ENCODE assay signal across 8 cellular contexts in the genomic region with DNA sequence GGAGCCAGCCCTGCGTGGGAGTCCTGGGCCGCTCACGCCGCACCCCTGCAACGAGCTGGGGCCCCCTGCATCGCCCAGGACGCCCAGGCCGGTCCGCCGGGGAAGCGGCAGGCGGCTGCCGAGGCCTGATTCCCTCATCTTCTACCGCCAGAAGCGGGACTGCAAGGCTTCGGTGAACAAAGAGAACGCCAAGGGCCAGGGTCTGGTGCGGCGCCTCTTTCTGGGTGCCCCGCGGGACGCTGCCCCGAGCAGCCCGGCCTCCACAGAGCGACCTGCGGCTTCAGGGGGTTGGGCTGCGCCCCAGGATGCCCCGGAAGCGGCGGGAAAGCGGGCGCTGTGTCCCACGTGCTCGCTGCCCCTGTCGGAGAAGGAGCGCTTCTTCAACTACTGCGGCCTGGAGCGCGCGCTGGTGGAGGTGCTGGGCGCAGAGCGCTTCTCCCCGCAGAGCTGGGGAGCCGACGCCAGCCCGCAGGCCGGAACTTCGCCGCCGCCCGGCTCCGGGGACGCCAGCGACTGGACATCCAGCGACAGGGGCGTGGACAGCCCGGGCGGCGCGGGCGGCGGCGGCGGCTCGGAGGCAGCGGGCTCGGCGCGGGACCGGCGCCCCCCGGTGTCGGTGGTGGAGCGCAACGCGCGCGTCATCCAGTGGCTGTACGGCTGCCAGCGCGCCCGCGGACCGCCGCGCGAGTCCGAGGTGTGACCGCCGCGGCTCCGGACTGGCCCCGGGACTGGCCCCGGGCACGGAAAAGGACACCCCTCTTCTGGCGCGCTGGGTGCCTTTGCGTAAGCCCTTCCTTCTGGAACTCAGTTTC. TPM values are rescaled to one million over a fixed set of nuclear protein-coding genes. Genes with fewer than 3 reads are reported as not detected.
DNase-seq lines count a peak whose midpoint lies in the region; ATAC-seq, FAIRE-seq and TF ChIP-seq lines count a peak whose summit lies in the region.

No MANE protein-coding gene starts in this region.

- no TSS peak for BruUV-seq in HepG2 (replicated peaks; lab: Mats Ljungman, UMichigan)

- H3K27me3 ChIP-seq in HepG2 (ENCODE audit: control insufficient read depth in 1 of 2, insufficient read depth in 2 of 2, low read length in 2 of 2) = peaks cover 12 to 68% of the 10 kb centered on the region in 2 experiments; a peak in 4 of 5 replicates

- peak; percentile 33 for TF ChIP-seq CTCF in C4-2B (conservative IDR thresholded peaks at IDR 0.05)
- peak; percentile 63 for TF ChIP-seq CTCF in VCaP (conservative IDR thresholded peaks at IDR 0.05)
- TF ChIP-seq CTCF in HepG2 (CRISPR knock-in tag; IDR thresholded peaks at IDR 0.05) = peak; percentile 43; the same call in 1 of the 2 replicates

- H3K4me3 ChIP-seq in HepG2 (replicated peaks in 1 of 3; ENCODE audit: insufficient read depth in 1 of 3, low read depth in 2 of 3, low read length in 3 of 3) = peak overlapping the region; percentile 42 to 76 (median 47); a peak in 5 of 6 replicates

- WGBS in HepG2 (ENCODE audit: low lambda C conversion rate) = 31% methylated on average over 8 of the region's 98 CpGs

- in situ Hi-C loops in HepG2 (cut with HindIII; ENCODE audit: extremely low pct_ligation_motif_present, low pct_unique_long_range_greater_than_20kb) = loop anchor here (10.0 kb wide), 1 partner anchor 267 kb away; no protein-coding TSS in a partner anchor

- no peak for FAIRE-seq in HepG2 (lab: Jason Lieb, UNC)

- TF ChIP-seq EP300 in HepG2 (IDR thresholded peaks at IDR 0.05; ENCODE audit: low read depth in 2 of 2, low read length in 2 of 2) = no peak
- no peak for TF ChIP-seq EP300 in HepG2 (CRISPR knock-in tag; IDR thresholded peaks at IDR 0.05; ENCODE audit: borderline replicate concordance)

- CTCF ChIA-PET in HepG2 (lab: Yijun Ruan, JAX; ENCODE audit: low intra/inter-chr PET ratio, low total read pairs) = no interaction called here

- intact Hi-C loops in HepG2 (cut with micrococcal nuclease; ENCODE audit: unreplicated experiment) = loop anchor here (5.0 kb wide), 2 partner anchors 49 to 124 kb away; partner anchors contain the start of gene PDIK1L

- DNase-seq in HuH-7 (ENCODE audit: low spot score) (peak; percentile 64), dermis blood vessel endothelial cell (peak; percentile 59), HepG2 (ENCODE audit: low spot score) (no peak)
- DNase-seq in stimulated activated CD4-positive, alpha-beta T cell treated with anti-CD3 and anti-CD28 coated beads, Interleukin-4, amount 100 ng/mL, for 24 hours = peak; percentile 43

- no peaks in the 10 kb centered on the region for H3K79me2 ChIP-seq in HepG2 (ENCODE audit: insufficient read depth, low read length)

- peaks cover 43% of the 10 kb centered on the region for H3K4me1 ChIP-seq in HepG2 (ENCODE audit: insufficient read depth, low read length)

- no peak for TF ChIP-seq POLR2A in HepG2 (IDR thresholded peaks at IDR 0.05; ENCODE audit: insufficient read depth in 1 of 2, low read depth in 2 of 2, low read length in 2 of 2)

- no peak overlapping the region for H2AFZ ChIP-seq in HepG2 (ENCODE audit: low read length)

- peak overlapping the region; percentile 78 for H3K4me2 ChIP-seq in HepG2 (ENCODE audit: low read depth, low read length)

- 0 out of 2 replicates have a peak, but pooled peaks have one; percentile 34 for TF ChIP-seq RAD21 in HepG2 (CRISPR knock-in tag; IDR thresholded peaks at IDR 0.05)

- no peaks in the 10 kb centered on the region for H4K20me1 ChIP-seq in HepG2 (ENCODE audit: insufficient read depth, low read length)

- H3K36me3 ChIP-seq in HepG2 (replicated peaks in 1 of 2; ENCODE audit: control insufficient read depth in 1 of 2, insufficient read depth in 2 of 2, low read length in 2 of 2) = no peaks in the 10 kb centered on the region

- H3K27ac ChIP-seq in C4-2B (no peak overlapping the region), VCaP (peak overlapping the region; percentile 71), HepG2 (ENCODE audit: extremely low read length, insufficient read depth, low read length) (no peak overlapping the region)

- ATAC-seq in HepG2 (peak; percentile 66), GM18868 (IDR thresholded peaks at IDR 0.05; ENCODE audit: unreplicated experiment) (no peak), HG03159 (IDR thresholded peaks at IDR 0.05; ENCODE audit: unreplicated experiment) (no peak)

- H3K9me3 ChIP-seq in HepG2 (ENCODE audit: low read length) = no peaks in the 10 kb centered on the region

- POLR2A ChIA-PET in HepG2 (lab: Yijun Ruan, JAX) = no interaction called here

- H3K9ac ChIP-seq in HepG2 (ENCODE audit: insufficient read depth, low read depth, low read length) = peak overlapping the region; percentile 15; the same call in 1 of the 2 replicates

RNA-seq across cellular contexts. Expression of gene FAM110D, which starts 2.7 kb away (rescaled TPM):
- total RNA-seq in dermis blood vessel endothelial cell (11.6 and 12.9 TPM in 2 replicates), HepG2 (2016; rRNA removed; fragmentation: Illumina TruSeq; extraction: Trizol) (not detected in 2 replicates)
- total RNA-seq in HepG2 (2016; cell fraction: cytosol; rRNA removed; fragmentation: Illumina TruSeq; extraction: Trizol; ENCODE audit: low read depth) = not detected in 2 replicates
- total RNA-seq in HepG2 (2016; cell fraction: insoluble cytoplasmic fraction; rRNA removed; fragmentation: Illumina TruSeq; extraction: Trizol) = not detected in 2 replicates
- not detected in 2 replicates for total RNA-seq in HepG2 (2016; cell fraction: membrane; rRNA removed; fragmentation: Illumina TruSeq; extraction: Trizol)
- total RNA-seq in HepG2 (2016; cell fraction: nucleus; rRNA removed; fragmentation: Illumina TruSeq; extraction: Trizol) = not detected in 2 replicates
- not detected in 2 replicates for polyA plus RNA-seq in HepG2 (2011; rRNA removed)
- polyA plus RNA-seq in HepG2 (2011; cell fraction: cytosol; rRNA removed) = not detected in 2 replicates
- not detected in 2 replicates for polyA plus RNA-seq in HepG2 (2011; cell fraction: nucleus; rRNA removed)
- not detected in 2 replicates for polyA plus RNA-seq in HepG2 (2012)
- polyA plus RNA-seq in HepG2 (2016; cell fraction: cytosol; fragmentation: Illumina TruSeq; extraction: Trizol; ENCODE audit: low read depth) = not detected in 2 replicates
- polyA plus RNA-seq in HepG2 (2016; cell fraction: insoluble cytoplasmic fraction; fragmentation: Illumina TruSeq; extraction: Trizol; ENCODE audit: low read depth) = not detected in 2 replicates
- not detected in 2 replicates for polyA plus RNA-seq in HepG2 (2016; cell fraction: membrane; fragmentation: Illumina TruSeq; extraction: Trizol; ENCODE audit: low read depth)
- polyA plus RNA-seq in HepG2 (2016; cell fraction: nucleus; fragmentation: Illumina TruSeq; extraction: Trizol; ENCODE audit: insufficient read depth, low read depth) = not detected in 2 replicates
- polyA minus RNA-seq in HepG2 (2011; rRNA and poly(A)+ RNA removed; ENCODE audit: low replicate concordance) = 0.07 TPM in 1 of 2 replicates, not detected in the other
- not detected in 2 replicates for polyA minus RNA-seq in HepG2 (2011; cell fraction: cytosol; rRNA and poly(A)+ RNA removed)
- polyA minus RNA-seq in HepG2 (2011; cell fraction: nucleus; rRNA and poly(A)+ RNA removed) = 0.13 and 0.25 TPM in 2 replicates

RNA-seq across cellular contexts. Expression of gene C1orf232, which starts 7.1 kb away (rescaled TPM):
- total RNA-seq in dermis blood vessel endothelial cell (not detected in 2 replicates), HepG2 (2016; rRNA removed; fragmentation: Illumina TruSeq; extraction: Trizol) (not detected in 2 replicates)
- not detected in 2 replicates for total RNA-seq in HepG2 (2016; cell fraction: cytosol; rRNA removed; fragmentation: Illumina TruSeq; extraction: Trizol; ENCODE audit: low read depth)
- total RNA-seq in HepG2 (2016; cell fraction: insoluble cytoplasmic fraction; rRNA removed; fragmentation: Illumina TruSeq; extraction: Trizol) = not detected in 2 replicates
- not detected in 2 replicates for total RNA-seq in HepG2 (2016; cell fraction: membrane; rRNA removed; fragmentation: Illumina TruSeq; extraction: Trizol)
- total RNA-seq in HepG2 (2016; cell fraction: nucleus; rRNA removed; fragmentation: Illumina TruSeq; extraction: Trizol) = not detected in 2 replicates
- polyA plus RNA-seq in HepG2 (2011; rRNA removed) = not detected in 2 replicates
- not detected in 2 replicates for polyA plus RNA-seq in HepG2 (2011; cell fraction: cytosol; rRNA removed)
- polyA plus RNA-seq in HepG2 (2011; cell fraction: nucleus; rRNA removed) = not detected in 2 replicates
- not detected in 2 replicates for polyA plus RNA-seq in HepG2 (2012)
- polyA plus RNA-seq in HepG2 (2016; cell fraction: cytosol; fragmentation: Illumina TruSeq; extraction: Trizol; ENCODE audit: low read depth) = not detected in 2 replicates
- polyA plus RNA-seq in HepG2 (2016; cell fraction: insoluble cytoplasmic fraction; fragmentation: Illumina TruSeq; extraction: Trizol; ENCODE audit: low read depth) = not detected in 2 replicates
- polyA plus RNA-seq in HepG2 (2016; cell fraction: membrane; fragmentation: Illumina TruSeq; extraction: Trizol; ENCODE audit: low read depth) = not detected in 2 replicates
- polyA plus RNA-seq in HepG2 (2016; cell fraction: nucleus; fragmentation: Illumina TruSeq; extraction: Trizol; ENCODE audit: insufficient read depth, low read depth) = not detected in 2 replicates
- not detected in 2 replicates for polyA minus RNA-seq in HepG2 (2011; rRNA and poly(A)+ RNA removed; ENCODE audit: low replicate concordance)
- polyA minus RNA-seq in HepG2 (2011; cell fraction: cytosol; rRNA and poly(A)+ RNA removed) = not detected in 2 replicates
- polyA minus RNA-seq in HepG2 (2011; cell fraction: nucleus; rRNA and poly(A)+ RNA removed) = not detected in 2 replicates

RNA-seq across cellular contexts. Expression of gene ZNF593, which starts 8.1 kb away (rescaled TPM):
- 8.0 and 25.0 TPM in 2 replicates for total RNA-seq in dermis blood vessel endothelial cell
- total RNA-seq in HepG2 (2016; rRNA removed; fragmentation: Illumina TruSeq; extraction: Trizol) = 55.8 and 59.3 TPM in 2 replicates
- 52.2 and 57.2 TPM in 2 replicates for total RNA-seq in HepG2 (2016; cell fraction: cytosol; rRNA removed; fragmentation: Illumina TruSeq; extraction: Trizol; ENCODE audit: low read depth)
- 56.8 and 58.5 TPM in 2 replicates for total RNA-seq in HepG2 (2016; cell fraction: insoluble cytoplasmic fraction; rRNA removed; fragmentation: Illumina TruSeq; extraction: Trizol)
- total RNA-seq in HepG2 (2016; cell fraction: membrane; rRNA removed; fragmentation: Illumina TruSeq; extraction: Trizol) = 56.1 and 57.7 TPM in 2 replicates
- total RNA-seq in HepG2 (2016; cell fraction: nucleus; rRNA removed; fragmentation: Illumina TruSeq; extraction: Trizol) = 17.8 and 21.4 TPM in 2 replicates
- polyA plus RNA-seq in HepG2 (2011; rRNA removed) = 37.3 and 43.0 TPM in 2 replicates
- 48.9 and 77.5 TPM in 2 replicates for polyA plus RNA-seq in HepG2 (2011; cell fraction: cytosol; rRNA removed)
- polyA plus RNA-seq in HepG2 (2011; cell fraction: nucleus; rRNA removed) = 42.4 and 44.7 TPM in 2 replicates
- 23.3 and 41.2 TPM in 2 replicates for polyA plus RNA-seq in HepG2 (2012)
- 60.3 and 61.5 TPM in 2 replicates for polyA plus RNA-seq in HepG2 (2016; cell fraction: cytosol; fragmentation: Illumina TruSeq; extraction: Trizol; ENCODE audit: low read depth)
- polyA plus RNA-seq in HepG2 (2016; cell fraction: insoluble cytoplasmic fraction; fragmentation: Illumina TruSeq; extraction: Trizol; ENCODE audit: low read depth) = 63.8 and 68.9 TPM in 2 replicates
- polyA plus RNA-seq in HepG2 (2016; cell fraction: membrane; fragmentation: Illumina TruSeq; extraction: Trizol; ENCODE audit: low read depth) = 57.3 and 58.6 TPM in 2 replicates
- 41.8 and 47.8 TPM in 2 replicates for polyA plus RNA-seq in HepG2 (2016; cell fraction: nucleus; fragmentation: Illumina TruSeq; extraction: Trizol; ENCODE audit: insufficient read depth, low read depth)
- polyA minus RNA-seq in HepG2 (2011; rRNA and poly(A)+ RNA removed; ENCODE audit: low replicate concordance) = 17.7 and 18.6 TPM in 2 replicates
- 12.2 and 17.8 TPM in 2 replicates for polyA minus RNA-seq in HepG2 (2011; cell fraction: cytosol; rRNA and poly(A)+ RNA removed)
- polyA minus RNA-seq in HepG2 (2011; cell fraction: nucleus; rRNA and poly(A)+ RNA removed) = 8.8 and 10.2 TPM in 2 replicates

RNA-seq across cellular contexts. Expression of gene ZNF593OS, which starts 10.0 kb away (rescaled TPM):
- not detected in 2 replicates for total RNA-seq in dermis blood vessel endothelial cell
- total RNA-seq in HepG2 (2016; rRNA removed; fragmentation: Illumina TruSeq; extraction: Trizol) = not detected in 2 replicates
- total RNA-seq in HepG2 (2016; cell fraction: cytosol; rRNA removed; fragmentation: Illumina TruSeq; extraction: Trizol; ENCODE audit: low read depth) = not detected in 2 replicates
- total RNA-seq in HepG2 (2016; cell fraction: insoluble cytoplasmic fraction; rRNA removed; fragmentation: Illumina TruSeq; extraction: Trizol) = not detected in 2 replicates
- not detected in 2 replicates for total RNA-seq in HepG2 (2016; cell fraction: membrane; rRNA removed; fragmentation: Illumina TruSeq; extraction: Trizol)
- not detected in 2 replicates for total RNA-seq in HepG2 (2016; cell fraction: nucleus; rRNA removed; fragmentation: Illumina TruSeq; extraction: Trizol)
- not detected in 2 replicates for polyA plus RNA-seq in HepG2 (2011; rRNA removed)
- not detected in 2 replicates for polyA plus RNA-seq in HepG2 (2011; cell fraction: cytosol; rRNA removed)
- polyA plus RNA-seq in HepG2 (2011; cell fraction: nucleus; rRNA removed) = not detected in 2 replicates
- 0.47 and 0.69 TPM in 2 replicates for polyA plus RNA-seq in HepG2 (2012)
- polyA plus RNA-seq in HepG2 (2016; cell fraction: cytosol; fragmentation: Illumina TruSeq; extraction: Trizol; ENCODE audit: low read depth) = not detected in 2 replicates
- polyA plus RNA-seq in HepG2 (2016; cell fraction: insoluble cytoplasmic fraction; fragmentation: Illumina TruSeq; extraction: Trizol; ENCODE audit: low read depth) = not detected in 2 replicates
- not detected in 2 replicates for polyA plus RNA-seq in HepG2 (2016; cell fraction: membrane; fragmentation: Illumina TruSeq; extraction: Trizol; ENCODE audit: low read depth)
- polyA plus RNA-seq in HepG2 (2016; cell fraction: nucleus; fragmentation: Illumina TruSeq; extraction: Trizol; ENCODE audit: insufficient read depth, low read depth) = not detected in 2 replicates
- polyA minus RNA-seq in HepG2 (2011; rRNA and poly(A)+ RNA removed; ENCODE audit: low replicate concordance) = not detected in 2 replicates
- not detected in 2 replicates for polyA minus RNA-seq in HepG2 (2011; cell fraction: cytosol; rRNA and poly(A)+ RNA removed)
- not detected in 2 replicates for polyA minus RNA-seq in HepG2 (2011; cell fraction: nucleus; rRNA and poly(A)+ RNA removed)

RNA-seq across cellular contexts. Expression of gene CNKSR1, which starts 15.7 kb away (rescaled TPM):
- total RNA-seq in dermis blood vessel endothelial cell (0.14 TPM in 1 of 2 replicates, not detected in the other), HepG2 (2016; rRNA removed; fragmentation: Illumina TruSeq; extraction: Trizol) (1.5 and 3.4 TPM in 2 replicates)
- total RNA-seq in HepG2 (2016; cell fraction: cytosol; rRNA removed; fragmentation: Illumina TruSeq; extraction: Trizol; ENCODE audit: low read depth) = 0.71 and 1.3 TPM in 2 replicates
- total RNA-seq in HepG2 (2016; cell fraction: insoluble cytoplasmic fraction; rRNA removed; fragmentation: Illumina TruSeq; extraction: Trizol) = 1.8 and 3.1 TPM in 2 replicates
- 1.1 TPM in 2 replicates for total RNA-seq in HepG2 (2016; cell fraction: membrane; rRNA removed; fragmentation: Illumina TruSeq; extraction: Trizol)
- total RNA-seq in HepG2 (2016; cell fraction: nucleus; rRNA removed; fragmentation: Illumina TruSeq; extraction: Trizol) = 3.7 and 5.8 TPM in 2 replicates
- 8.9 and 9.7 TPM in 2 replicates for polyA plus RNA-seq in HepG2 (2011; rRNA removed)
- 2.4 and 2.7 TPM in 2 replicates for polyA plus RNA-seq in HepG2 (2011; cell fraction: cytosol; rRNA removed)
- 64.0 and 70.5 TPM in 2 replicates for polyA plus RNA-seq in HepG2 (2011; cell fraction: nucleus; rRNA removed)
- 6.1 and 6.7 TPM in 2 replicates for polyA plus RNA-seq in HepG2 (2012)
- 0.33 and 0.35 TPM in 2 replicates for polyA plus RNA-seq in HepG2 (2016; cell fraction: cytosol; fragmentation: Illumina TruSeq; extraction: Trizol; ENCODE audit: low read depth)
- polyA plus RNA-seq in HepG2 (2016; cell fraction: insoluble cytoplasmic fraction; fragmentation: Illumina TruSeq; extraction: Trizol; ENCODE audit: low read depth) = 1.9 and 2.0 TPM in 2 replicates
- polyA plus RNA-seq in HepG2 (2016; cell fraction: membrane; fragmentation: Illumina TruSeq; extraction: Trizol; ENCODE audit: low read depth) = 0.60 and 0.72 TPM in 2 replicates
- polyA plus RNA-seq in HepG2 (2016; cell fraction: nucleus; fragmentation: Illumina TruSeq; extraction: Trizol; ENCODE audit: insufficient read depth, low read depth) = 15.4 and 19.4 TPM in 2 replicates
- 9.4 and 12.9 TPM in 2 replicates for polyA minus RNA-seq in HepG2 (2011; rRNA and poly(A)+ RNA removed; ENCODE audit: low replicate concordance)
- polyA minus RNA-seq in HepG2 (2011; cell fraction: cytosol; rRNA and poly(A)+ RNA removed) = 2.0 and 4.8 TPM in 2 replicates
- 16.1 and 21.8 TPM in 2 replicates for polyA minus RNA-seq in HepG2 (2011; cell fraction: nucleus; rRNA and poly(A)+ RNA removed)

Comparison
In these comparisons a context has a peak if more than half of its experiments do, and no peak if none do; other contexts are left out.
1. RNA of gene FAM110D, which starts 2.7 kb away (total RNA-seq): 11.6 to 12.9 TPM in dermis blood vessel endothelial cell; not detected in HepG2; every median in the first group is over 10 times any median in the second.
2. Peak in every context shown above with its lines, with median percentiles within 50 percentile points of each other: CTCF ChIP-seq.